1 cellular context compared by ENCODE assay signal in genomic region chr17:37839196-37839978, GRCh38.
A peak's percentile ranks its signal among the peaks of the same experiment; 100 is the strongest.
TF ChIP-seq lines count a peak whose summit lies in the region.

No MANE protein-coding gene starts in this region.

TF ChIP-seq in HepG2, 621 proteins besides CTCF, POLR2A, EP300 and RAD21:
- 0 out of 2 replicates have a peak, but pooled peaks have one; percentile 22 for TF ChIP-seq UBTF (CRISPR knock-in tag; IDR thresholded peaks at IDR 0.05)
- TF ChIP-seq, protein P1, sequence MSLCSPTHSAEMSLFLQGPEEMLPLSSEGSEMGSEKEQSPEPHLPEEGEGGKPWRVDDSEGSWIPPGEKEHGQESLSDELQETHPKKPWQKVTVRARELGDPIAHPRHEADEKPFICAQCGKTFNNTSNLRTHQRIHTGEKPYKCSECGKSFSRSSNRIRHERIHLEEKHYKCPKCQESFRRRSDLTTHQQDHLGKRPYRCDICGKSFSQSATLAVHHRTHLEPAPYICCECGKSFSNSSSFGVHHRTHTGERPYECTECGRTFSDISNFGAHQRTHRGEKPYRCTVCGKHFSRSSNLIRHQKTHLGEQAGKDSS (CRISPR knock-in tag; IDR thresholded peaks at IDR 0.05; ENCODE audit: borderline replicate concordance, low read depth): peak; percentile 97
- TF ChIP-seq CEBPB (IDR thresholded peaks at IDR 0.05; ENCODE audit: borderline replicate concordance, low read depth, low read length): no peak
